In the genomic region with DNA sequence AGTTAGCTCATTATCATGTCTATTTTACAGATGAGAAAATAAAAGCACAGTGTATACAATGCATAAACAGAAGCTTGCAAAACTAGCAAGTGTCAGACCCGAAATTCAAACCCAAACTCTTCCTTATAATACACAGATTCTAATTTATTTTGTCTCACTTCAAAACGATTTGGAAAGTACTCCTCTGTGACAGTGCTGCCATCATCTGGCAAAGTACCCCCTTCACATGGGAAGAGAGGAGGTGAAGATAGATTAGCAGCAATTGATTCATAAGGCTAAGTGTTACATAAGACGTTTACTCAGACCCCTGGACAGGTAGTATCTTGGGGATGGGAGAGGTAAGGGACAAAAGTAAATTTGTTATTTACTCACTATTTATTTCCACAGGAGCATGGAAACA, we compare ENCODE assay signal across 12 cellular contexts.
DNase-seq lines count a peak whose midpoint lies in the region; ATAC-seq and TF ChIP-seq lines count a peak whose summit lies in the region.
"Had no signal": no experiment of that assay in that cellular context is flagged by ENCODE, and none has a peak within 500 bp of the region (broad histone marks: within the 10 kb centered on the region; RNA-seq: fewer than 3 reads in every experiment).

No MANE protein-coding gene starts in this region.

- POLR2A ChIA-PET in AG04449 (lab: Yijun Ruan, JAX) = no interaction called here

- no peak overlapping the region for H3K9ac ChIP-seq in OCI-LY1 (ENCODE audit: low read length)

- DNase-seq in AG04449 (ENCODE audit: low read depth, low spot score) = no peak
- peak; percentile 1 for DNase-seq in fibroblast of the conjunctiva (ENCODE audit: low read depth)
- no peak for DNase-seq in DMS79 treated with DMSO at 0.1 percent for 48 hours (lab: John Stamatoyannopoulos, UW)
- no peak for DNase-seq in NCI-H524 treated with DMSO at 0.1 percent for 48 hours (lab: John Stamatoyannopoulos, UW)
- DNase-seq: activated CD8-positive, alpha-beta memory T cell treated with anti-CD3 and anti-CD28 coated beads, Interleukin-2, amount 50 U/mL, for 48 hours; esophagus squamous epithelium; HCEC 1CT; NCI-H2227 treated with DMSO at 0.1 percent for 48 hours had no signal

- ATAC-seq in GM18867 (IDR thresholded peaks at IDR 0.05; ENCODE audit: unreplicated experiment) (no peak), GM21825 (IDR thresholded peaks at IDR 0.05; ENCODE audit: unreplicated experiment) (no peak)

- H3K9me2 ChIP-seq in OCI-LY1 (ENCODE audit: low read depth, low read length) = no peaks in the 10 kb centered on the region

- CTCF ChIA-PET in AG04449 (lab: Yijun Ruan, JAX) = interaction anchor here (0.8 to 4.4 kb wide), 3 partner anchors 413 to 418 kb away, joined by 3 to 32 read pairs (median 3); no protein-coding TSS in a partner anchor

- no peaks in the 10 kb centered on the region for H3K36me3 ChIP-seq in OCI-LY1 (ENCODE audit: insufficient read depth, low read length)
- H3K36me3 ChIP-seq: esophagus squamous epithelium had no signal

- H2AFZ ChIP-seq in OCI-LY1 (ENCODE audit: low read length) = no peak overlapping the region

- H3K4me3 ChIP-seq in AG04449 (ENCODE audit: low read depth, low read length) (no peak overlapping the region), OCI-LY1 (ENCODE audit: low read depth, low read length, poor library complexity, severe bottlenecking) (no peak overlapping the region)
- H3K4me3 ChIP-seq: esophagus squamous epithelium had no signal

- no peaks in the 10 kb centered on the region for H4K20me1 ChIP-seq in OCI-LY1 (ENCODE audit: insufficient read depth, low read length)

- no peaks in the 10 kb centered on the region for H3K4me1 ChIP-seq in OCI-LY1 (ENCODE audit: insufficient read depth, low read length, severe bottlenecking)
- H3K4me1 ChIP-seq: esophagus squamous epithelium had no signal

- H3F3A ChIP-seq in OCI-LY1 (ENCODE audit: insufficient read depth, low read length) = no peaks in the 10 kb centered on the region

- H3K9me3 ChIP-seq in OCI-LY1 (ENCODE audit: low read length) = no peaks in the 10 kb centered on the region

- no peak overlapping the region for H3K4me2 ChIP-seq in OCI-LY1 (ENCODE audit: low read length)

- no peak overlapping the region for H3K27ac ChIP-seq in OCI-LY1 (ENCODE audit: low read depth, low read length, poor library complexity, severe bottlenecking)
- H3K27ac ChIP-seq: esophagus squamous epithelium had no signal

- peak; percentile 19 for TF ChIP-seq CTCF in AG04449 (IDR thresholded peaks at IDR 0.05; ENCODE audit: insufficient read depth, low read length, missing control alignments)
- peak; percentile 7; the same call in 1 of the 2 replicates for TF ChIP-seq CTCF in GM12874 (IDR thresholded peaks at IDR 0.05; ENCODE audit: insufficient read depth, low read depth, low read length)
- peak; percentile 45; the same call in 1 of the 2 replicates for TF ChIP-seq CTCF in OCI-LY1 (IDR thresholded peaks at IDR 0.05; ENCODE audit: low read length)

- H3K27me3 ChIP-seq in OCI-LY1 (ENCODE audit: insufficient read depth, low read length) = no peaks in the 10 kb centered on the region
- H3K27me3 ChIP-seq: esophagus squamous epithelium had no signal

- H3K79me2 ChIP-seq in OCI-LY1 (ENCODE audit: insufficient read depth, low read length) = no peaks in the 10 kb centered on the region
